In the genomic region with DNA sequence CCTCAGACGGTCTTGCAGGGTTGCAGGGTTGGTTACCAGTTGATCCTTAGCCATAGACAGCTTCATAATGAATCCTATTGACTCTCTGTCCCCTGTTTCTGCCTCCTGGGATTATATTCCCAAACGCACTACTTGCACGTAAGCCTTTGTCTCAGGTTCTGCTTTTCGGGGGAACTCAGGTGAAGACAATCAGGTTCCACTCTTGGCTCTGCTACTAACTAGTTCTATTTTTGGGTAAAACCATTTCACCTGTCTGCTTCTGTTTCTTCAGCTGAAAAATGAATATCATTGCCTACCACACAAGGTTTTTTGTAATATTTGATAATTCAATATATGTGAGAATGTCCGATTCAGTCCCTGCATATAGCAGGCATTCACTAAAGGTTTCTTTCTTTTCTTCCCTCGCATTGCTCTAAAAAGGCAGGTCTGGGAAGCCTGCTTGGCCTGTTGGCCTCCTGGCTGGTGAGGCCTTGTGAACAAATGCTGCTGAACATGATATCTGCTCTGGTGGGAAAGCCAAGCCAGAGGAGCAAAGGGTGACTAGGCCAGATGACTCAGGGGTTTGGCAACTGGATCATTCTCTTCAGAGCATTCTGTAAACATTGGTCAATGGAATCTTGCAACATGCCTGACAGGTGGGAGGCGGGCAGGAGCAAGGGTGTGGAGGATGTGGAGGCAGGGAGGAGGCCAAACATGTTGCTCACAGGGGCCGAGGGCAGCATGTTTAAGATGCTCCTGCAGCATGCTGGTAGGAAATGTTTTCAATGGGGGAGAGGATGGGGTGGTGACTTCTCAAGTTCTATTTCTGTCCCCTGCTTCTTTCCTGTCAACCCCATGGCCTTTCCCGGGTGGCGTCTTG, we compare ENCODE assay signal across 8 cellular contexts. TPM values are rescaled to one million over a fixed set of nuclear protein-coding genes. Genes with fewer than 3 reads are reported as not detected.
DNase-seq lines count a peak whose midpoint lies in the region; ATAC-seq and TF ChIP-seq lines count a peak whose summit lies in the region.

No MANE protein-coding gene starts in this region.

- TF ChIP-seq POLR2A in right lobe of liver (IDR thresholded peaks at IDR 0.05) = no peak

- no peaks in the 10 kb centered on the region for H3K9me3 ChIP-seq in right lobe of liver

- TF ChIP-seq CTCF in right lobe of liver (IDR thresholded peaks at IDR 0.05) = no peak

- no peak for DNase-seq in Right ventricle myocardium inferior (ENCODE audit: missing footprints)
- no peak for DNase-seq in cardiac septum (ENCODE audit: low spot score)
- DNase-seq in astrocyte of the hippocampus (ENCODE audit: low read depth, low spot score) = peak; percentile 94
- peak; percentile 80 to 93 (median 84) for DNase-seq in right lobe of liver
- DNase-seq in NCI-H82 (lab: John Stamatoyannopoulos, UW) = no peak

- ATAC-seq in Right ventricle myocardium inferior (peak; percentile 87), right lobe of liver (peak; percentile 95 to 96 (median 96)), GM19328 (IDR thresholded peaks at IDR 0.05; ENCODE audit: unreplicated experiment) (no peak), HG02973 (IDR thresholded peaks at IDR 0.05; ENCODE audit: unreplicated experiment) (no peak), HG03039 (IDR thresholded peaks at IDR 0.05; ENCODE audit: unreplicated experiment) (no peak)

- no peaks in the 10 kb centered on the region for H3K36me3 ChIP-seq in right lobe of liver

- peak overlapping the region; percentile 45 to 78 (median 58) for H3K27ac ChIP-seq in right lobe of liver

- peaks cover 0 to 26% (median 13%) of the 10 kb centered on the region in 4 donors for H3K4me1 ChIP-seq in right lobe of liver

- intact Hi-C loops in Right ventricle myocardium inferior (cut with DNase I) = no loop called here
- intact Hi-C loops in cardiac septum (cut with DNase I) = no loop called here
- intact Hi-C loops in right lobe of liver (cut with DNase I) = no loop called here

- no peaks in the 10 kb centered on the region for H3K27me3 ChIP-seq in right lobe of liver

- WGBS in right lobe of liver (ENCODE audit: insufficient coverage, low coverage, low lambda C conversion rate, missing lambda C conversion rate) = 45% methylated on average over 10 of the region's 10 CpGs

- no peak overlapping the region for H3K4me3 ChIP-seq in right lobe of liver

RNA-seq across cellular contexts. Expression of gene IER5, which starts 23.8 kb away (rescaled TPM):
- 14.3 TPM for total RNA-seq in Right ventricle myocardium inferior
- total RNA-seq in cardiac septum = 20.5 TPM
- total RNA-seq in right lobe of liver = 1 to 10 TPM; 2.0 to 6.2 (median 3.4) TPM

Comparison
In these comparisons a context has a peak if more than half of its experiments do, and no peak if none do; other contexts are left out.
1. ATAC-seq: peak in Right ventricle myocardium inferior (single experiment) and right lobe of liver (4 of 4); none in GM19328 (single experiment), HG02973 (single experiment) and HG03039 (single experiment).
2. DNase-seq: peak in astrocyte of the hippocampus (single experiment) and right lobe of liver (3 of 3); none in Right ventricle myocardium inferior (single experiment), cardiac septum (single experiment) and NCI-H82 (single experiment).